ENCODE assay signal across 8 cellular contexts in genomic region chr22:46043816-46044717, GRCh38.
A peak's percentile ranks its signal among the peaks of the same experiment; 100 is the strongest.
DNase-seq lines count a peak whose midpoint lies in the region; ATAC-seq and TF ChIP-seq lines count a peak whose summit lies in the region.

No MANE protein-coding gene starts in this region.

- no peak for TF ChIP-seq CTCF in AG04450 (IDR thresholded peaks at IDR 0.05; ENCODE audit: low read depth, low read length)

- H3K36me3 Mint-ChIP-seq in IgD-negative memory B cell, result no peaks in the 10 kb centered on the region
- no peaks in the 10 kb centered on the region for H3K36me3 Mint-ChIP-seq in activated naive CD8-positive, alpha-beta T cell treated with anti-CD3 and anti-CD28 coated beads, Interleukin-2, amount 50 U/mL, for 24 hours (ENCODE audit: low read depth)

- CTCF ChIA-PET in AG04450 (lab: Charles Lee), result interaction anchor here (0.6 to 1.2 kb wide), 2 partner anchors 38 to 470 kb away, joined by 3 to 5 read pairs; no protein-coding TSS in a partner anchor

- H3K9me3 Mint-ChIP-seq in IgD-negative memory B cell, result no peaks in the 10 kb centered on the region
- H3K9me3 Mint-ChIP-seq in activated naive CD8-positive, alpha-beta T cell treated with anti-CD3 and anti-CD28 coated beads, Interleukin-2, amount 50 U/mL, for 24 hours, result no peaks in the 10 kb centered on the region

- peak overlapping the region; percentile 64 to 78 (median 77) for H3K27ac Mint-ChIP-seq in IgD-negative memory B cell
- H3K27ac Mint-ChIP-seq in activated naive CD8-positive, alpha-beta T cell treated with anti-CD3 and anti-CD28 coated beads, Interleukin-2, amount 50 U/mL, for 24 hours, result peak overlapping the region; percentile 72

- no peak for DNase-seq in AG04450 (ENCODE audit: low read depth, low spot score)
- DNase-seq in activated naive CD8-positive, alpha-beta T cell treated with anti-CD3 and anti-CD28 coated beads, Interleukin-2, amount 50 U/mL, for 24 hours, result no peak
- DNase-seq in left ventricle myocardium superior, result peak; percentile 53
- DNase-seq in NCI-H1417 treated with DMSO at 0.1 percent for 48 hours (lab: John Stamatoyannopoulos, UW), result no peak
- DNase-seq in NCI-H82 treated with DMSO at 0.1 percent for 48 hours (lab: John Stamatoyannopoulos, UW; ENCODE audit: unreplicated experiment), result no peak

- no peaks in the 10 kb centered on the region for H3K27me3 ChIP-seq in AG04450 (ENCODE audit: control insufficient read depth, insufficient read depth, low read length)
- H3K27me3 ChIP-seq in rectal smooth muscle tissue (ENCODE audit: control insufficient read depth, insufficient read depth, low read length), result no peaks in the 10 kb centered on the region

- peaks cover 14 to 20% (median 18%) of the 10 kb centered on the region in 3 donors for H3K4me1 Mint-ChIP-seq in IgD-negative memory B cell
- peaks cover 11% of the 10 kb centered on the region for H3K4me1 Mint-ChIP-seq in activated naive CD8-positive, alpha-beta T cell treated with anti-CD3 and anti-CD28 coated beads, Interleukin-2, amount 50 U/mL, for 24 hours

- peak overlapping the region; percentile 90 for H3K9ac ChIP-seq in rectal smooth muscle tissue (ENCODE audit: low read length)

- H3K4me3 ChIP-seq in AG04450 (ENCODE audit: low read depth, low read length), result peak overlapping the region; percentile 65
- peak overlapping the region; percentile 80 for H3K4me3 ChIP-seq in rectal smooth muscle tissue (ENCODE audit: low read length)

- no peaks in the 10 kb centered on the region for H3K36me3 ChIP-seq in rectal smooth muscle tissue (ENCODE audit: control insufficient read depth, insufficient read depth, low read length)

- POLR2A ChIA-PET in AG04450 (lab: Yijun Ruan, JAX), result no interaction called here

- no peaks in the 10 kb centered on the region; the same call in 1 of the 2 replicates for H3K9me3 ChIP-seq in AG04450 (ENCODE audit: control insufficient read depth, insufficient read depth, low read length)

- H3K4me3 Mint-ChIP-seq in IgD-negative memory B cell, result peak overlapping the region; percentile 81 to 95 (median 90)
- peak overlapping the region; percentile 71 for H3K4me3 Mint-ChIP-seq in activated naive CD8-positive, alpha-beta T cell treated with anti-CD3 and anti-CD28 coated beads, Interleukin-2, amount 50 U/mL, for 24 hours

- peak; percentile 30 for ATAC-seq in activated naive CD8-positive, alpha-beta T cell treated with anti-CD3 and anti-CD28 coated beads, Interleukin-2, amount 50 U/mL, for 24 hours
- ATAC-seq in left ventricle myocardium superior (peak; percentile 13), GM19324 (IDR thresholded peaks at IDR 0.05; ENCODE audit: low FRiP score, unreplicated experiment) (no peak)

- intact Hi-C loops in left ventricle myocardium superior (cut with micrococcal nuclease), result no loop called here

- peaks cover 6% of the 10 kb centered on the region for H3K27me3 Mint-ChIP-seq in IgD-negative memory B cell
- H3K27me3 Mint-ChIP-seq in activated naive CD8-positive, alpha-beta T cell treated with anti-CD3 and anti-CD28 coated beads, Interleukin-2, amount 50 U/mL, for 24 hours, result no peaks in the 10 kb centered on the region

- H3K27ac ChIP-seq in AG04450 (ENCODE audit: low read depth, low read length), result peak overlapping the region; percentile 39
- H3K27ac ChIP-seq in rectal smooth muscle tissue (ENCODE audit: low read depth, low read length), result peak overlapping the region; percentile 96

- peaks cover 33% of the 10 kb centered on the region for H3K4me1 ChIP-seq in rectal smooth muscle tissue (ENCODE audit: control insufficient read depth, insufficient read depth, low read length)
